8 cellular contexts compared by ENCODE assay signal in genomic region chr9:109967651-109968331, GRCh38.
A peak's percentile ranks its signal among the peaks of the same experiment; 100 is the strongest.
DNase-seq lines count a peak whose midpoint lies in the region; ATAC-seq and TF ChIP-seq lines count a peak whose summit lies in the region.

No MANE protein-coding gene starts in this region.

- no peak for TF ChIP-seq CTCF in CD14-positive monocyte (IDR thresholded peaks at IDR 0.05)

- peaks cover 74% of the 10 kb centered on the region for H3K4me1 Mint-ChIP-seq in activated naive CD4-positive, alpha-beta T cell treated with anti-CD3 and anti-CD28 coated beads, Interleukin-2, amount 50 U/mL, for 24 hours
- peaks cover 36% of the 10 kb centered on the region for H3K4me1 Mint-ChIP-seq in activated T-helper 17 cell treated with anti-CD3 and anti-CD28 coated beads, Interleukin-2, amount 50 U/mL, for 72 hours
- peaks cover 43% of the 10 kb centered on the region for H3K4me1 Mint-ChIP-seq in stimulated activated naive CD8-positive, alpha-beta T cell treated with anti-CD3 and anti-CD28 coated beads, Interleukin-15, amount 100 ng/mL, for 72 hours
- peaks cover 54% of the 10 kb centered on the region for H3K4me1 Mint-ChIP-seq in CD14-positive monocyte

- ATAC-seq in HG03064 (IDR thresholded peaks at IDR 0.05; ENCODE audit: low read depth, unreplicated experiment): peak; percentile 27
- peak; percentile 43 for ATAC-seq in activated T-helper 17 cell treated with anti-CD3 and anti-CD28 coated beads, Interleukin-2, amount 50 U/mL, for 72 hours (replicated peaks)
- peak; percentile 71 for ATAC-seq in stimulated activated naive CD8-positive, alpha-beta T cell treated with anti-CD3 and anti-CD28 coated beads, Interleukin-15, amount 100 ng/mL, for 72 hours

- peak overlapping the region; percentile 5 for H3K4me3 Mint-ChIP-seq in activated naive CD4-positive, alpha-beta T cell treated with anti-CD3 and anti-CD28 coated beads, Interleukin-2, amount 50 U/mL, for 24 hours
- H3K4me3 Mint-ChIP-seq in activated T-helper 17 cell treated with anti-CD3 and anti-CD28 coated beads, Interleukin-2, amount 50 U/mL, for 72 hours: peak overlapping the region; percentile 54
- peak overlapping the region; percentile 32 to 36 for H3K4me3 Mint-ChIP-seq in stimulated activated naive CD8-positive, alpha-beta T cell treated with anti-CD3 and anti-CD28 coated beads, Interleukin-15, amount 100 ng/mL, for 72 hours
- no peak overlapping the region for H3K4me3 Mint-ChIP-seq in CD14-positive monocyte

- H3K36me3 Mint-ChIP-seq in activated naive CD4-positive, alpha-beta T cell treated with anti-CD3 and anti-CD28 coated beads, Interleukin-2, amount 50 U/mL, for 24 hours: no peaks in the 10 kb centered on the region
- H3K36me3 Mint-ChIP-seq in activated T-helper 17 cell treated with anti-CD3 and anti-CD28 coated beads, Interleukin-2, amount 50 U/mL, for 72 hours (ENCODE audit: low read depth): no peaks in the 10 kb centered on the region
- no peaks in the 10 kb centered on the region for H3K36me3 Mint-ChIP-seq in CD14-positive monocyte

- H3K27me3 Mint-ChIP-seq in activated naive CD4-positive, alpha-beta T cell treated with anti-CD3 and anti-CD28 coated beads, Interleukin-2, amount 50 U/mL, for 24 hours: no peaks in the 10 kb centered on the region
- peaks cover 5% of the 10 kb centered on the region for H3K27me3 Mint-ChIP-seq in activated T-helper 17 cell treated with anti-CD3 and anti-CD28 coated beads, Interleukin-2, amount 50 U/mL, for 72 hours
- H3K27me3 Mint-ChIP-seq in stimulated activated naive CD8-positive, alpha-beta T cell treated with anti-CD3 and anti-CD28 coated beads, Interleukin-15, amount 100 ng/mL, for 72 hours: peaks cover 14% of the 10 kb centered on the region
- peaks cover 0 to 4% (median 2%) of the 10 kb centered on the region in 3 donors for H3K27me3 Mint-ChIP-seq in CD14-positive monocyte (ENCODE audit: low read depth in 3 of 3)

- no peak for DNase-seq in activated naive CD4-positive, alpha-beta T cell (lab: John Stamatoyannopoulos, UW)
- peak in 1 of 2 donors; percentile 43 for DNase-seq in stimulated activated naive CD8-positive, alpha-beta T cell treated with anti-CD3 and anti-CD28 coated beads, Interleukin-15, amount 100 ng/mL, for 72 hours
- DNase-seq in NCI-H187 treated with DMSO at 0.1 percent for 48 hours (lab: John Stamatoyannopoulos, UW): no peak
- DNase-seq in dermis blood vessel endothelial cell: no peak
- no peak for DNase-seq in CD14-positive monocyte (ENCODE audit: low spot score)

- peak overlapping the region; percentile 84 for H3K27ac Mint-ChIP-seq in activated naive CD4-positive, alpha-beta T cell treated with anti-CD3 and anti-CD28 coated beads, Interleukin-2, amount 50 U/mL, for 24 hours
- H3K27ac Mint-ChIP-seq in activated T-helper 17 cell treated with anti-CD3 and anti-CD28 coated beads, Interleukin-2, amount 50 U/mL, for 72 hours: peak overlapping the region; percentile 81
- peak overlapping the region in 1 of 2 donors; percentile 79 for H3K27ac Mint-ChIP-seq in stimulated activated naive CD8-positive, alpha-beta T cell treated with anti-CD3 and anti-CD28 coated beads, Interleukin-15, amount 100 ng/mL, for 72 hours
- H3K27ac Mint-ChIP-seq in CD14-positive monocyte: peak overlapping the region in 1 of 7 donors; percentile 76

- no peaks in the 10 kb centered on the region for H3K9me3 Mint-ChIP-seq in activated naive CD4-positive, alpha-beta T cell treated with anti-CD3 and anti-CD28 coated beads, Interleukin-2, amount 50 U/mL, for 24 hours
- no peaks in the 10 kb centered on the region for H3K9me3 Mint-ChIP-seq in activated T-helper 17 cell treated with anti-CD3 and anti-CD28 coated beads, Interleukin-2, amount 50 U/mL, for 72 hours
- H3K9me3 Mint-ChIP-seq in stimulated activated naive CD8-positive, alpha-beta T cell treated with anti-CD3 and anti-CD28 coated beads, Interleukin-15, amount 100 ng/mL, for 72 hours: peaks cover 0 to 5% of the 10 kb centered on the region in 2 donors
- H3K9me3 Mint-ChIP-seq in CD14-positive monocyte: no peaks in the 10 kb centered on the region

- intact Hi-C loops in CD14-positive monocyte (cut with micrococcal nuclease): no loop called here

Comparison
In these comparisons a context has a peak if more than half of its experiments do, and no peak if none do; other contexts are left out.
1. H3K4me3 Mint-ChIP-seq: peak in activated naive CD4-positive, alpha-beta T cell treated with anti-CD3 and anti-CD28 coated beads, Interleukin-2, amount 50 U/mL, for 24 hours (single experiment), activated T-helper 17 cell treated with anti-CD3 and anti-CD28 coated beads, Interleukin-2, amount 50 U/mL, for 72 hours (single experiment) and stimulated activated naive CD8-positive, alpha-beta T cell treated with anti-CD3 and anti-CD28 coated beads, Interleukin-15, amount 100 ng/mL, for 72 hours (2 of 2); none in CD14-positive monocyte (0 of 2).
2. Peak in every context shown above with its lines, with median percentiles within 50 percentile points of each other: ATAC-seq.